In genomic region chr10:74118794-74119193, GRCh38 we compare ENCODE assay signal across 9 cellular contexts. TPM values are rescaled to one million over a fixed set of nuclear protein-coding genes. Genes with fewer than 3 reads are reported as not detected.
DNase-seq lines count a peak whose midpoint lies in the region; ATAC-seq, FAIRE-seq and TF ChIP-seq lines count a peak whose summit lies in the region.
"Had no signal": no experiment of that assay in that cellular context is flagged by ENCODE, and none has a peak within 500 bp of the region (broad histone marks: within the 10 kb centered on the region; RNA-seq: fewer than 3 reads in every experiment).

No MANE protein-coding gene starts in this region.

- POLR2A ChIA-PET in activated CD4-positive, alpha-beta T cell treated with anti-CD3 and anti-CD28 coated beads for 36 hours (lab: Charles Lee), result no interaction called here

- no peak overlapping the region for H2BK120ac ChIP-seq in neuronal stem cell (ENCODE audit: low read depth, low read length)

- peaks cover 10% of the 10 kb centered on the region for H3K4me1 ChIP-seq in fibroblast of lung (ENCODE audit: control insufficient read depth, extremely low read depth, insufficient read depth, low read length)
- no peaks in the 10 kb centered on the region for H3K4me1 ChIP-seq in small intestine (ENCODE audit: control insufficient read depth in 2 of 2, insufficient read depth in 1 of 2, low read depth in 1 of 2, low read length in 1 of 2)
- no peaks in the 10 kb centered on the region for H3K4me1 ChIP-seq in neuronal stem cell (ENCODE audit: control insufficient read depth in 2 of 2, insufficient read depth in 1 of 2, low read depth in 1 of 2, low read length in 2 of 2)

- CTCF ChIA-PET in activated CD4-positive, alpha-beta T cell treated with anti-CD3 and anti-CD28 coated beads for 36 hours (lab: Charles Lee), result interaction anchor here (0.6 to 1.0 kb wide), 4 partner anchors 11 to 1176 kb away, joined by 3 read pairs; no protein-coding TSS in a partner anchor

- peak overlapping the region; percentile 81 for H3K27ac Mint-ChIP-seq in activated CD4-positive, alpha-beta T cell treated with anti-CD3 and anti-CD28 coated beads for 36 hours
- H3K27ac Mint-ChIP-seq in T-helper 17 cell, result peak overlapping the region; percentile 92

- peaks cover 3% of the 10 kb centered on the region for H3K79me1 ChIP-seq in neuronal stem cell (ENCODE audit: low read depth, low read length)

- H3K27me3 ChIP-seq in fibroblast of lung (ENCODE audit: control insufficient read depth, insufficient read depth, low read length), result no peaks in the 10 kb centered on the region
- H3K27me3 ChIP-seq in small intestine (ENCODE audit: control insufficient read depth in 2 of 2, insufficient read depth in 2 of 2, low read length in 2 of 2), result no peaks in the 10 kb centered on the region
- H3K27me3 ChIP-seq in neuronal stem cell (ENCODE audit: control insufficient read depth in 3 of 3, insufficient read depth in 3 of 3, low read depth in 1 of 3, low read length in 3 of 3), result no peaks in the 10 kb centered on the region

- no peak overlapping the region for H2BK15ac ChIP-seq in neuronal stem cell (ENCODE audit: low read length)

- no peak overlapping the region for H2BK5ac ChIP-seq in neuronal stem cell (ENCODE audit: low read length)

- no peak overlapping the region for H3K18ac ChIP-seq in neuronal stem cell (ENCODE audit: low read length)

- no peak for TF ChIP-seq CTCF in fibroblast of lung (conservative IDR thresholded peaks at IDR 0.05 in 1 of 2, IDR thresholded peaks at IDR 0.05 in 1 of 2; ENCODE audit: low read depth in 1 of 2, low read length in 2 of 2)

- no peak overlapping the region for H2BK12ac ChIP-seq in neuronal stem cell (ENCODE audit: low read length)

- no peak overlapping the region for H3K4ac ChIP-seq in neuronal stem cell (ENCODE audit: low read length)

- H3K4me3 ChIP-seq in fibroblast of lung (replicated peaks in 1 of 4; ENCODE audit: control extremely low read depth in 1 of 4, insufficient read depth in 1 of 4, low read depth in 3 of 4, low read length in 4 of 4) (no peak overlapping the region), small intestine (ENCODE audit: low read depth in 1 of 2, low read length in 2 of 2) (no peak overlapping the region), neuronal stem cell (ENCODE audit: low read length in 2 of 2) (no peak overlapping the region)

- intact Hi-C loops in activated CD4-positive, alpha-beta T cell treated with anti-CD3 and anti-CD28 coated beads for 36 hours (cut with DNase I, micrococcal nuclease), result no loop called here

- WGBS in small intestine, 3 donors, result 80 to 84% (median 82%) methylated on average over 3 of the region's 3 CpGs
- no CpG with 5 or more reads among the region's 3 CpGs for WGBS in neuronal stem cell (ENCODE audit: extremely low coverage in 2 of 2, insufficient read length in 2 of 2, insufficient replicate concordance in 1 of 2), 2 donors

- H3K27ac ChIP-seq in fibroblast of lung (ENCODE audit: insufficient read depth, low read length), result peak overlapping the region; percentile 13
- H3K27ac ChIP-seq in small intestine (ENCODE audit: low read depth in 1 of 2, low read length in 1 of 2), result peak overlapping the region in 1 of 2 donors; percentile 7
- H3K27ac ChIP-seq in neuronal stem cell (replicated peaks; ENCODE audit: low read length), result no peak overlapping the region

- peaks cover 3% of the 10 kb centered on the region for H3K79me2 ChIP-seq in fibroblast of lung (ENCODE audit: control insufficient read depth, insufficient read depth, low read length)

- no peak overlapping the region for H3K23ac ChIP-seq in neuronal stem cell (ENCODE audit: low read depth, low read length, poor library complexity)

- no peak overlapping the region for H2AK5ac ChIP-seq in neuronal stem cell (ENCODE audit: low read depth, low read length)

- H2AFZ ChIP-seq in fibroblast of lung (ENCODE audit: low read length) (no peak overlapping the region), neuronal stem cell (ENCODE audit: low read length) (no peak overlapping the region)

- H3K9me3 ChIP-seq in T-helper 17 cell (ENCODE audit: control insufficient read depth, low read length, poor library complexity, severe bottlenecking), result no peaks in the 10 kb centered on the region
- H3K9me3 ChIP-seq in fibroblast of lung (ENCODE audit: control insufficient read depth, insufficient read depth, low read depth, low read length), result no peaks in the 10 kb centered on the region
- no peaks in the 10 kb centered on the region for H3K9me3 ChIP-seq in small intestine (ENCODE audit: control insufficient read depth, low read depth)
- no peaks in the 10 kb centered on the region for H3K9me3 ChIP-seq in neuronal stem cell (replicated peaks in 1 of 2; ENCODE audit: control insufficient read depth in 2 of 2, insufficient read depth in 1 of 2, low read depth in 1 of 2, low read length in 2 of 2)

- no peak overlapping the region for H3K4me3 Mint-ChIP-seq in activated CD4-positive, alpha-beta T cell treated with anti-CD3 and anti-CD28 coated beads for 36 hours
- H3K4me3 Mint-ChIP-seq in T-helper 17 cell, result no peak overlapping the region

- ATAC-seq in activated CD4-positive, alpha-beta T cell treated with anti-CD3 and anti-CD28 coated beads for 36 hours, result no peak
- ATAC-seq in T-helper 17 cell, result no peak

- no peak overlapping the region for H4K91ac ChIP-seq in neuronal stem cell (ENCODE audit: low read depth, low read length, poor library complexity)

- H3K36me3 ChIP-seq in fibroblast of lung (ENCODE audit: control insufficient read depth, insufficient read depth, low read length) (peaks cover 31% of the 10 kb centered on the region), small intestine (ENCODE audit: control insufficient read depth in 2 of 2, insufficient read depth in 2 of 2, low read length in 2 of 2) (peaks cover 21 to 37% of the 10 kb centered on the region in 2 donors), neuronal stem cell (replicated peaks in 1 of 2; ENCODE audit: control insufficient read depth in 2 of 2, insufficient read depth in 2 of 2, low read length in 2 of 2) (peaks cover 50 to 100% of the 10 kb centered on the region in 2 donors)

- no peaks in the 10 kb centered on the region for H3K9me3 Mint-ChIP-seq in activated CD4-positive, alpha-beta T cell treated with anti-CD3 and anti-CD28 coated beads for 36 hours (ENCODE audit: low read depth)

- FAIRE-seq in small intestine (lab: Jason Lieb, UNC), result no peak

- H3K4me1 Mint-ChIP-seq in activated CD4-positive, alpha-beta T cell treated with anti-CD3 and anti-CD28 coated beads for 36 hours, result peaks cover 10% of the 10 kb centered on the region
- H3K4me1 Mint-ChIP-seq in T-helper 17 cell, result peaks cover 19% of the 10 kb centered on the region

- no peak overlapping the region for H3K14ac ChIP-seq in neuronal stem cell (ENCODE audit: low read length)

- peaks cover 41% of the 10 kb centered on the region for H3K36me3 Mint-ChIP-seq in activated CD4-positive, alpha-beta T cell treated with anti-CD3 and anti-CD28 coated beads for 36 hours (ENCODE audit: low read depth)
- peaks cover 11% of the 10 kb centered on the region for H3K36me3 Mint-ChIP-seq in T-helper 17 cell (ENCODE audit: low read depth)

- H4K8ac ChIP-seq in neuronal stem cell (ENCODE audit: low read depth, low read length), result no peak overlapping the region

- H3K27me3 Mint-ChIP-seq in activated CD4-positive, alpha-beta T cell treated with anti-CD3 and anti-CD28 coated beads for 36 hours, result no peaks in the 10 kb centered on the region
- H3K27me3 Mint-ChIP-seq in T-helper 17 cell, result no peaks in the 10 kb centered on the region

- H4K20me1 ChIP-seq in fibroblast of lung (ENCODE audit: control insufficient read depth, extremely low read depth, insufficient read depth, low read length), result no peaks in the 10 kb centered on the region

- no peak for DNase-seq in activated CD4-positive, alpha-beta T cell treated with anti-CD3 and anti-CD28 coated beads for 36 hours
- no peak for DNase-seq in activated CD4-positive, alpha-beta T cell treated with anti-CD3 and anti-CD28 coated beads for 4 hours
- DNase-seq in T-helper 17 cell (no peak), fibroblast of lung (ENCODE audit: low read depth in 2 of 2) (peak in 1 of 2 donors; percentile 24), small intestine (peak; percentile 44), globus pallidus (ENCODE audit: low spot score) (no peak), SHP77 treated with DMSO at 0.1 percent for 48 hours (lab: John Stamatoyannopoulos, UW) (no peak), neuronal stem cell (ENCODE audit: low spot score) (no peak)
- DNase-seq: NCI-H526 treated with DMSO at 0.1 percent for 48 hours had no signal

- no peak overlapping the region for H3K9ac ChIP-seq in fibroblast of lung (ENCODE audit: insufficient read depth, low read length)
- H3K9ac ChIP-seq in neuronal stem cell (ENCODE audit: low read depth, low read length, poor library complexity), result no peak overlapping the region

- H3K4me2 ChIP-seq in fibroblast of lung (ENCODE audit: extremely low read depth, insufficient read depth, low read length), result no peak overlapping the region
- no peak overlapping the region for H3K4me2 ChIP-seq in neuronal stem cell (ENCODE audit: insufficient read depth, low read length, poor library complexity, severe bottlenecking)

RNA-seq across cellular contexts. Expression of gene AP3M1, which starts 31.8 kb away (rescaled TPM):
- 10 to 100 TPM; 41.9 to 42.0 TPM for total RNA-seq in activated CD4-positive, alpha-beta T cell treated with anti-CD3 and anti-CD28 coated beads for 36 hours
- total RNA-seq in T-helper 17 cell (10 to 100 TPM; 21.1 to 27.8 TPM), fibroblast of lung (21.8 and 28.4 TPM in 2 replicates)
- polyA plus RNA-seq in fibroblast of lung (46.1 and 55.3 TPM in 2 replicates), small intestine (10 to 100 TPM in 2 of 3 donors, 1 to 10 TPM in 1; 9.7 to 17.5 (median 10.1) TPM)
- polyA plus RNA-seq in fibroblast of lung (2012), result 27.4 and 29.1 TPM in 2 replicates
- 15.3 and 15.7 TPM in 2 replicates for polyA minus RNA-seq in fibroblast of lung (ENCODE audit: low replicate concordance)
- 37.3 TPM for polyA plus RNA-seq in neuronal stem cell (2013, experiment 1 of 2)
- polyA plus RNA-seq in neuronal stem cell (2013, experiment 2 of 2), result 36.7 TPM

RNA-seq across cellular contexts. Expression of gene ADK, which starts 32.2 kb away (rescaled TPM):
- 10 to 100 TPM; 53.7 to 55.0 TPM for total RNA-seq in activated CD4-positive, alpha-beta T cell treated with anti-CD3 and anti-CD28 coated beads for 36 hours
- total RNA-seq in T-helper 17 cell, result 10 to 100 TPM; 34.7 to 36.8 TPM
- 18.2 and 25.3 TPM in 2 replicates for total RNA-seq in fibroblast of lung
- polyA plus RNA-seq in fibroblast of lung, result 44.2 and 47.8 TPM in 2 replicates
- 36.5 and 41.9 TPM in 2 replicates for polyA plus RNA-seq in fibroblast of lung (2012)
- 5.7 and 6.2 TPM in 2 replicates for polyA minus RNA-seq in fibroblast of lung (ENCODE audit: low replicate concordance)
- 10 to 100 TPM in 1 of 3 donors, 1 to 10 TPM in 2; 7.2 to 24.9 (median 7.3) TPM for polyA plus RNA-seq in small intestine
- polyA plus RNA-seq in neuronal stem cell (2013, experiment 1 of 2), result 29.5 TPM
- 28.1 TPM for polyA plus RNA-seq in neuronal stem cell (2013, experiment 2 of 2)
